Comparison of ENCODE assay signal across 14 cellular contexts in the genomic region with DNA sequence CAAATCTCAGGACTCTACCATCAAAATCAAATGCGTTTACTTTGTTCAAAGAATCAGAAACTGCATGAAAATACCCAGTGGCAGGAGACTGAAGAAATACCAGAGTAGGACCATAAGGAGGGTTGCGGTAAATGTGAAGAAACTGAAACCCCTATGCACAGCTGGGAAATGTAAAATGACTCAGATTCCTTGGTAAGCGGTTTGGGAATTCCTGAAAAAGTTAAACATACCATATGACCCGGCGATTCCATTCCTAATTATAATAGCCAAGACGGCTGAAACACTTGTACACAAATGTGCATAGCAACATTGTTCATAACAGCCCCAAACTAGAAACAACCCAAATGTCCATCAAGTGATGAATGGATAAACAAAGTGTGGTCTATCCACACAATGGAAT.
A peak's percentile ranks its signal among the peaks of the same experiment; 100 is the strongest.
DNase-seq lines count a peak whose midpoint lies in the region; ATAC-seq and TF ChIP-seq lines count a peak whose summit lies in the region.
"Had no signal": no experiment of that assay in that cellular context is flagged by ENCODE, and none has a peak within 500 bp of the region (broad histone marks: within the 10 kb centered on the region; RNA-seq: fewer than 3 reads in every experiment).

No MANE protein-coding gene starts in this region.

- DNase-seq in HCEC 1CT = peak; percentile 58
- DNase-seq in amniotic epithelial cell (ENCODE audit: low read depth) = peak; percentile 18
- DNase-seq in fibroblast of the aortic adventitia (ENCODE audit: low read depth) = peak; percentile 11
- DNase-seq in activated T-helper 2 cell treated with anti-CD3 and anti-CD28 coated beads, Interferon-gamma antibody, Interleukin-2, Interleukin-4, amounts not matched to agents 10 μg/mL and 5 μg/mL and 100 μg/mL, durations not matched to agents 14 hours and 24 hours and 36 hours (ENCODE audit: low spot score) = no peak
- DNase-seq in activated CD4-positive, alpha-beta T cell treated with anti-CD3 and anti-CD28 coated beads for 1 hour = no peak
- DNase-seq in mesothelial cell of epicardium (ENCODE audit: low spot score in 2 of 2, unreplicated experiment in 2 of 2) = no peak
- DNase-seq: CD4-positive, alpha-beta memory T cell; NCI-H1436 treated with DMSO at 0.1 percent for 48 hours; NCI-H2081; NCI-H524; PC-9 had no signal

- no peak for TF ChIP-seq CTCF in fibroblast of the aortic adventitia (IDR thresholded peaks at IDR 0.05; ENCODE audit: insufficient read depth, low read length)
- TF ChIP-seq CTCF in mesothelial cell of epicardium (IDR thresholded peaks at IDR 0.05; ENCODE audit: unreplicated experiment) = no peak

- no peaks in the 10 kb centered on the region for H3K36me3 Mint-ChIP-seq in activated T-helper 2 cell treated with anti-CD3 and anti-CD28 coated beads, Interferon-gamma antibody, Interleukin-2, Interleukin-4, amounts not matched to agents 10 μg/mL and 5 μg/mL and 100 μg/mL, durations not matched to agents 14 hours and 24 hours and 36 hours (ENCODE audit: low read depth)
- no peaks in the 10 kb centered on the region for H3K36me3 Mint-ChIP-seq in mesothelial cell of epicardium
- H3K36me3 Mint-ChIP-seq: CD4-positive, alpha-beta memory T cell had no signal

- H3K4me1 Mint-ChIP-seq in activated T-helper 2 cell treated with anti-CD3 and anti-CD28 coated beads, Interferon-gamma antibody, Interleukin-2, Interleukin-4, amounts not matched to agents 10 μg/mL and 5 μg/mL and 100 μg/mL, durations not matched to agents 14 hours and 24 hours and 36 hours (ENCODE audit: low read depth) = no peaks in the 10 kb centered on the region
- H3K4me1 Mint-ChIP-seq in mesothelial cell of epicardium = no peaks in the 10 kb centered on the region
- H3K4me1 Mint-ChIP-seq: CD4-positive, alpha-beta memory T cell had no signal

- no peak overlapping the region for H3K27ac Mint-ChIP-seq in activated T-helper 2 cell treated with anti-CD3 and anti-CD28 coated beads, Interferon-gamma antibody, Interleukin-2, Interleukin-4, amounts not matched to agents 10 μg/mL and 5 μg/mL and 100 μg/mL, durations not matched to agents 14 hours and 24 hours and 36 hours
- H3K27ac Mint-ChIP-seq in mesothelial cell of epicardium = no peak overlapping the region
- H3K27ac Mint-ChIP-seq: CD4-positive, alpha-beta memory T cell had no signal

- H3K4me3 ChIP-seq in fibroblast of the aortic adventitia (ENCODE audit: low read depth, low read length) = no peak overlapping the region
- H3K4me3 ChIP-seq: PC-9, SJSA1 had no signal

- intact Hi-C loops in activated T-helper 2 cell treated with anti-CD3 and anti-CD28 coated beads, Interferon-gamma antibody, Interleukin-2, Interleukin-4, amounts not matched to agents 10 μg/mL and 5 μg/mL and 100 μg/mL, durations not matched to agents 14 hours and 24 hours and 36 hours (cut with micrococcal nuclease) = no loop called here

- ATAC-seq in GM18873 (IDR thresholded peaks at IDR 0.05; ENCODE audit: low FRiP score, unreplicated experiment) = no peak
- ATAC-seq: HepG2 had no signal

- H3K27me3 Mint-ChIP-seq in activated T-helper 2 cell treated with anti-CD3 and anti-CD28 coated beads, Interferon-gamma antibody, Interleukin-2, Interleukin-4, amounts not matched to agents 10 μg/mL and 5 μg/mL and 100 μg/mL, durations not matched to agents 14 hours and 24 hours and 36 hours (ENCODE audit: low read depth) = peaks cover 19% of the 10 kb centered on the region
- peaks cover 24% of the 10 kb centered on the region for H3K27me3 Mint-ChIP-seq in mesothelial cell of epicardium (ENCODE audit: low read depth)

- no peak overlapping the region for H3K4me3 Mint-ChIP-seq in activated T-helper 2 cell treated with anti-CD3 and anti-CD28 coated beads, Interferon-gamma antibody, Interleukin-2, Interleukin-4, amounts not matched to agents 10 μg/mL and 5 μg/mL and 100 μg/mL, durations not matched to agents 14 hours and 24 hours and 36 hours (ENCODE audit: low read depth)
- no peak overlapping the region for H3K4me3 Mint-ChIP-seq in mesothelial cell of epicardium
- H3K4me3 Mint-ChIP-seq: CD4-positive, alpha-beta memory T cell had no signal

- H3K9me3 Mint-ChIP-seq in activated T-helper 2 cell treated with anti-CD3 and anti-CD28 coated beads, Interferon-gamma antibody, Interleukin-2, Interleukin-4, amounts not matched to agents 10 μg/mL and 5 μg/mL and 100 μg/mL, durations not matched to agents 14 hours and 24 hours and 36 hours = no peaks in the 10 kb centered on the region
- H3K9me3 Mint-ChIP-seq in mesothelial cell of epicardium = no peaks in the 10 kb centered on the region

Comparison
In these comparisons a context has a peak if more than half of its experiments do, and no peak if none do; other contexts are left out.
1. DNase-seq: peak in HCEC 1CT (single experiment), amniotic epithelial cell (single experiment) and fibroblast of the aortic adventitia (single experiment); none in activated T-helper 2 cell treated with anti-CD3 and anti-CD28 coated beads, Interferon-gamma antibody, Interleukin-2, Interleukin-4, amounts not matched to agents 10 μg/mL and 5 μg/mL and 100 μg/mL, durations not matched to agents 14 hours and 24 hours and 36 hours (single experiment), activated CD4-positive, alpha-beta T cell treated with anti-CD3 and anti-CD28 coated beads for 1 hour (single experiment) and mesothelial cell of epicardium (0 of 2).